Comparison of ENCODE assay signal across 8 cellular contexts in genomic region chr16:29816694-29817441, GRCh38. TPM values are rescaled to one million over a fixed set of nuclear protein-coding genes. Genes with fewer than 3 reads are reported as not detected.
DNase-seq lines count a peak whose midpoint lies in the region; ATAC-seq and TF ChIP-seq lines count a peak whose summit lies in the region.

No MANE protein-coding gene starts in this region.

- DNase-seq in SIG-M5 treated with dmso at 0.1 percent for 504 hours (lab: John Stamatoyannopoulos, UW; ENCODE audit: unreplicated experiment), result peak; percentile 71
- DNase-seq in SIG-M5 (lab: John Stamatoyannopoulos, UW), result no peak
- peak; percentile 79 for DNase-seq in NCI-H226
- DNase-seq in activated CD8-positive, alpha-beta memory T cell treated with anti-CD3 and anti-CD28 coated beads, Interleukin-2, amount 10 ng/mL, durations not matched to agents 7 days and 5 days, result peak; percentile 84
- DNase-seq in esophagus muscularis mucosa (ENCODE audit: extremely low spot score), result no peak
- peak in 8 of 9 donors; percentile 38 to 76 (median 50) for DNase-seq in naive thymus-derived CD4-positive, alpha-beta T cell
- peak; percentile 63 to 65 for DNase-seq in uterus

- CTCF ChIA-PET in activated CD8-positive, alpha-beta memory T cell treated with anti-CD3 and anti-CD28 coated beads, Interleukin-2, amount 10 ng/mL, durations not matched to agents 7 days and 5 days (lab: Charles Lee), result interaction anchor here (0.6 to 16.1 kb wide), 23 partner anchors 9 to 237 kb away, joined by 3 to 192 read pairs (median 6); partner anchors contain the start of genes KIF22, MAZ and TMEM219
- CTCF ChIA-PET in naive thymus-derived CD4-positive, alpha-beta T cell (lab: Charles Lee), result interaction anchor here (0.6 to 9.4 kb wide), 9 partner anchors 9 to 124 kb away, joined by 3 to 108 read pairs (median 4); no protein-coding TSS in a partner anchor

- intact Hi-C loops in esophagus muscularis mucosa (cut with DNase I), result no loop called here
- intact Hi-C loops in naive thymus-derived CD4-positive, alpha-beta T cell (cut with micrococcal nuclease), result loop anchor here (1.0 to 10.0 kb wide), 13 partner anchors 8 to 970 kb away; partner anchors contain the start of genes CDIPT (in 2 of the 2), KIF22 (in 2 of the 2), C16orf92 (in 1 of the 2) and TMEM219 (in 1 of the 2)
- intact Hi-C loops in uterus (cut with DNase I; ENCODE audit: low total_unique reads), result no loop called here

- WGBS in esophagus muscularis mucosa, result 3% methylated on average over 25 of the region's 37 CpGs

- H3K36me3 Mint-ChIP-seq in activated CD8-positive, alpha-beta memory T cell treated with anti-CD3 and anti-CD28 coated beads, Interleukin-2, amount 10 ng/mL, durations not matched to agents 7 days and 5 days, result peaks cover 28% of the 10 kb centered on the region
- peaks cover 4 to 36% (median 13%) of the 10 kb centered on the region in 5 donors for H3K36me3 Mint-ChIP-seq in naive thymus-derived CD4-positive, alpha-beta T cell

- H3K27me3 ChIP-seq in esophagus muscularis mucosa, result no peaks in the 10 kb centered on the region
- no peaks in the 10 kb centered on the region for H3K27me3 ChIP-seq in naive thymus-derived CD4-positive, alpha-beta T cell (ENCODE audit: control insufficient read depth in 2 of 2, insufficient read depth in 2 of 2, low read length in 2 of 2)
- H3K27me3 ChIP-seq in uterus, result no peaks in the 10 kb centered on the region

- peak overlapping the region; percentile 88 for H3K27ac Mint-ChIP-seq in activated CD8-positive, alpha-beta memory T cell treated with anti-CD3 and anti-CD28 coated beads, Interleukin-2, amount 10 ng/mL, durations not matched to agents 7 days and 5 days
- H3K27ac Mint-ChIP-seq in naive thymus-derived CD4-positive, alpha-beta T cell, result peak overlapping the region; percentile 72 to 99 (median 98)

- H3K27me3 Mint-ChIP-seq in activated CD8-positive, alpha-beta memory T cell treated with anti-CD3 and anti-CD28 coated beads, Interleukin-2, amount 10 ng/mL, durations not matched to agents 7 days and 5 days, result peaks cover 9% of the 10 kb centered on the region
- peaks cover 0 to 14% (median 0%) of the 10 kb centered on the region in 5 donors for H3K27me3 Mint-ChIP-seq in naive thymus-derived CD4-positive, alpha-beta T cell

- H3K27ac ChIP-seq in esophagus muscularis mucosa (replicated peaks in 1 of 4), result peak overlapping the region; percentile 95 to 96 (median 96)
- H3K27ac ChIP-seq in naive thymus-derived CD4-positive, alpha-beta T cell (ENCODE audit: low read depth, low read length), result peak overlapping the region; percentile 92
- H3K27ac ChIP-seq in uterus, result peak overlapping the region; percentile 96 to 99

- H3K4me3 ChIP-seq in esophagus muscularis mucosa (peak overlapping the region; percentile 60 to 84 (median 70)), uterus (peak overlapping the region; percentile 72 to 90)
- peak overlapping the region; percentile 99 for H3K4me3 ChIP-seq in naive thymus-derived CD4-positive, alpha-beta T cell (ENCODE audit: low read length)

- TF ChIP-seq CTCF in esophagus muscularis mucosa (IDR thresholded peaks at IDR 0.05) (no peak), uterus (IDR thresholded peaks at IDR 0.05) (no peak)

- TF ChIP-seq EP300 in esophagus muscularis mucosa (IDR thresholded peaks at IDR 0.05), result no peak

- peaks cover 62% of the 10 kb centered on the region for H3K4me1 Mint-ChIP-seq in activated CD8-positive, alpha-beta memory T cell treated with anti-CD3 and anti-CD28 coated beads, Interleukin-2, amount 10 ng/mL, durations not matched to agents 7 days and 5 days
- H3K4me1 Mint-ChIP-seq in naive thymus-derived CD4-positive, alpha-beta T cell, result peaks cover 35 to 81% (median 58%) of the 10 kb centered on the region in 7 donors

- POLR2A ChIA-PET in naive thymus-derived CD4-positive, alpha-beta T cell (lab: Charles Lee), result interaction anchor here (0.7 to 6.7 kb wide), 15 partner anchors 9 to 152 kb away, joined by 3 to 109 read pairs (median 6); partner anchors contain the start of genes C16orf54, KIF22 and MAZ

- H3K4me3 Mint-ChIP-seq in activated CD8-positive, alpha-beta memory T cell treated with anti-CD3 and anti-CD28 coated beads, Interleukin-2, amount 10 ng/mL, durations not matched to agents 7 days and 5 days, result peak overlapping the region; percentile 99
- H3K4me3 Mint-ChIP-seq in naive thymus-derived CD4-positive, alpha-beta T cell, result peak overlapping the region; percentile 85 to 100 (median 96)

- peaks cover 70 to 88% (median 84%) of the 10 kb centered on the region in 4 donors for H3K4me1 ChIP-seq in esophagus muscularis mucosa
- H3K4me1 ChIP-seq in naive thymus-derived CD4-positive, alpha-beta T cell (ENCODE audit: control insufficient read depth in 2 of 2, insufficient read depth in 2 of 2, low read length in 2 of 2), result peaks cover 35 to 44% of the 10 kb centered on the region in 2 donors
- peaks cover 0 to 11% of the 10 kb centered on the region in 2 donors for H3K4me1 ChIP-seq in uterus

- H3K9me3 Mint-ChIP-seq in activated CD8-positive, alpha-beta memory T cell treated with anti-CD3 and anti-CD28 coated beads, Interleukin-2, amount 10 ng/mL, durations not matched to agents 7 days and 5 days (ENCODE audit: low read depth), result no peaks in the 10 kb centered on the region
- peaks cover 0 to 7% (median 0%) of the 10 kb centered on the region in 11 donors for H3K9me3 Mint-ChIP-seq in naive thymus-derived CD4-positive, alpha-beta T cell

- H3K9me3 ChIP-seq in esophagus muscularis mucosa (no peaks in the 10 kb centered on the region), uterus (no peaks in the 10 kb centered on the region)
- H3K9me3 ChIP-seq in naive thymus-derived CD4-positive, alpha-beta T cell (ENCODE audit: control insufficient read depth in 2 of 3, low read length in 3 of 3), result no peaks in the 10 kb centered on the region

- peak; percentile 10 for ATAC-seq in HG02763 (IDR thresholded peaks at IDR 0.05; ENCODE audit: unreplicated experiment)
- peak; percentile 41 for ATAC-seq in activated CD8-positive, alpha-beta memory T cell treated with anti-CD3 and anti-CD28 coated beads, Interleukin-2, amount 10 ng/mL, durations not matched to agents 7 days and 5 days
- no peak for ATAC-seq in naive thymus-derived CD4-positive, alpha-beta T cell

- no peak for TF ChIP-seq POLR2A in esophagus muscularis mucosa (IDR thresholded peaks at IDR 0.05; ENCODE audit: low read depth)
- TF ChIP-seq POLR2A in uterus (IDR thresholded peaks at IDR 0.05), result no peak

- H3K36me3 ChIP-seq in esophagus muscularis mucosa (peaks cover 0 to 19% (median 16%) of the 10 kb centered on the region in 4 donors), uterus (no peaks in the 10 kb centered on the region)
- H3K36me3 ChIP-seq in naive thymus-derived CD4-positive, alpha-beta T cell (ENCODE audit: control insufficient read depth in 2 of 3, insufficient read depth in 3 of 3, low read length in 3 of 3), result peaks cover 0 to 19% (median 0%) of the 10 kb centered on the region in 3 experiments

RNA-seq across cellular contexts. Expression of gene PAGR1, which starts 0.9 kb away (rescaled TPM):
- total RNA-seq in activated CD8-positive, alpha-beta memory T cell treated with anti-CD3 and anti-CD28 coated beads, Interleukin-2, amount 10 ng/mL, durations not matched to agents 7 days and 5 days, result 10 to 100 TPM; 34.3 to 35.2 TPM
- total RNA-seq in esophagus muscularis mucosa (10 to 100 TPM; 20.9 to 26.9 (median 26.5) TPM), uterus (10 to 100 TPM; 36.1 to 85.0 (median 46.9) TPM)
- total RNA-seq in naive thymus-derived CD4-positive, alpha-beta T cell, result 10 to 100 TPM; 17.5 to 42.0 (median 25.7) TPM
- 10 to 100 TPM; 54.0 to 62.6 TPM for polyA plus RNA-seq in naive thymus-derived CD4-positive, alpha-beta T cell

RNA-seq across cellular contexts. Expression of gene MVP, which starts 3.4 kb away (rescaled TPM):
- 100 to 1,000 TPM; 110 to 123 TPM for total RNA-seq in activated CD8-positive, alpha-beta memory T cell treated with anti-CD3 and anti-CD28 coated beads, Interleukin-2, amount 10 ng/mL, durations not matched to agents 7 days and 5 days
- total RNA-seq in esophagus muscularis mucosa, result 100 to 1,000 TPM; 101 to 156 (median 123) TPM
- total RNA-seq in naive thymus-derived CD4-positive, alpha-beta T cell, result 100 to 1,000 TPM; 130 to 221 (median 150) TPM
- polyA plus RNA-seq in naive thymus-derived CD4-positive, alpha-beta T cell, result 100 to 1,000 TPM; 118 to 183 TPM
- 100 to 1,000 TPM in 1 of 4 donors, 10 to 100 TPM in 3; 38.4 to 132 (median 67.4) TPM for total RNA-seq in uterus

RNA-seq across cellular contexts. Expression of gene PRRT2, which starts 4.9 kb away (rescaled TPM):
- total RNA-seq in activated CD8-positive, alpha-beta memory T cell treated with anti-CD3 and anti-CD28 coated beads, Interleukin-2, amount 10 ng/mL, durations not matched to agents 7 days and 5 days, result 1 to 10 TPM in 1 of 2 experiments, under 1 TPM in 1; 0.85 to 1.1 TPM
- total RNA-seq in esophagus muscularis mucosa, result 10 to 100 TPM in 1 of 4 donors, 1 to 10 TPM in 3; 3.6 to 11.2 (median 6.7) TPM
- total RNA-seq in naive thymus-derived CD4-positive, alpha-beta T cell, result 1 to 10 TPM; 1.9 to 4.6 (median 2.8) TPM
- polyA plus RNA-seq in naive thymus-derived CD4-positive, alpha-beta T cell, result under 1 TPM in 1 of 2 donors, not detected in 1; 0.07 TPM
- 10 to 100 TPM; 20.2 to 54.5 (median 28.0) TPM for total RNA-seq in uterus

RNA-seq across cellular contexts. Expression of gene MAZ, which starts 10.5 kb away (rescaled TPM):
- total RNA-seq in activated CD8-positive, alpha-beta memory T cell treated with anti-CD3 and anti-CD28 coated beads, Interleukin-2, amount 10 ng/mL, durations not matched to agents 7 days and 5 days, result 100 to 1,000 TPM; 411 to 434 TPM
- total RNA-seq in esophagus muscularis mucosa, result 100 to 1,000 TPM; 120 to 284 (median 158) TPM
- 100 to 1,000 TPM; 192 to 424 (median 259) TPM for total RNA-seq in naive thymus-derived CD4-positive, alpha-beta T cell
- 10 to 100 TPM; 36.9 to 44.5 TPM for polyA plus RNA-seq in naive thymus-derived CD4-positive, alpha-beta T cell
- 100 to 1,000 TPM in 1 of 4 donors, 10 to 100 TPM in 3; 32.8 to 200 (median 67.5) TPM for total RNA-seq in uterus

RNA-seq across cellular contexts. Expression of gene KIF22, which starts 26.3 kb away (rescaled TPM):
- 100 to 1,000 TPM; 205 to 266 TPM for total RNA-seq in activated CD8-positive, alpha-beta memory T cell treated with anti-CD3 and anti-CD28 coated beads, Interleukin-2, amount 10 ng/mL, durations not matched to agents 7 days and 5 days
- total RNA-seq in esophagus muscularis mucosa (10 to 100 TPM; 10.8 to 12.3 (median 11.8) TPM), uterus (10 to 100 TPM in 3 of 4 donors, 1 to 10 TPM in 1; 5.9 to 70.4 (median 15.8) TPM)
- 100 to 1,000 TPM in 1 of 5 experiments, 10 to 100 TPM in 4; 62.5 to 141 (median 81.3) TPM for total RNA-seq in naive thymus-derived CD4-positive, alpha-beta T cell
- polyA plus RNA-seq in naive thymus-derived CD4-positive, alpha-beta T cell, result 10 to 100 TPM; 36.9 to 50.7 TPM

Comparison
In these comparisons a context has a peak if more than half of its experiments do, and no peak if none do; other contexts are left out.
1. DNase-seq: peak in SIG-M5 treated with dmso at 0.1 percent for 504 hours (single experiment), NCI-H226 (single experiment), activated CD8-positive, alpha-beta memory T cell treated with anti-CD3 and anti-CD28 coated beads, Interleukin-2, amount 10 ng/mL, durations not matched to agents 7 days and 5 days (single experiment), naive thymus-derived CD4-positive, alpha-beta T cell (8 of 9) and uterus (2 of 2); none in SIG-M5 (single experiment) and esophagus muscularis mucosa (single experiment).
2. intact Hi-C loops: an anchor here in naive thymus-derived CD4-positive, alpha-beta T cell (1.0 to 10.0 kb wide); none called in esophagus muscularis mucosa and uterus.
3. Peak in every context shown above with its lines, with median percentiles within 50 percentile points of each other: H3K27ac ChIP-seq and H3K4me3 ChIP-seq.